ENCODE assay signal across 18 cellular contexts in the genomic region with DNA sequence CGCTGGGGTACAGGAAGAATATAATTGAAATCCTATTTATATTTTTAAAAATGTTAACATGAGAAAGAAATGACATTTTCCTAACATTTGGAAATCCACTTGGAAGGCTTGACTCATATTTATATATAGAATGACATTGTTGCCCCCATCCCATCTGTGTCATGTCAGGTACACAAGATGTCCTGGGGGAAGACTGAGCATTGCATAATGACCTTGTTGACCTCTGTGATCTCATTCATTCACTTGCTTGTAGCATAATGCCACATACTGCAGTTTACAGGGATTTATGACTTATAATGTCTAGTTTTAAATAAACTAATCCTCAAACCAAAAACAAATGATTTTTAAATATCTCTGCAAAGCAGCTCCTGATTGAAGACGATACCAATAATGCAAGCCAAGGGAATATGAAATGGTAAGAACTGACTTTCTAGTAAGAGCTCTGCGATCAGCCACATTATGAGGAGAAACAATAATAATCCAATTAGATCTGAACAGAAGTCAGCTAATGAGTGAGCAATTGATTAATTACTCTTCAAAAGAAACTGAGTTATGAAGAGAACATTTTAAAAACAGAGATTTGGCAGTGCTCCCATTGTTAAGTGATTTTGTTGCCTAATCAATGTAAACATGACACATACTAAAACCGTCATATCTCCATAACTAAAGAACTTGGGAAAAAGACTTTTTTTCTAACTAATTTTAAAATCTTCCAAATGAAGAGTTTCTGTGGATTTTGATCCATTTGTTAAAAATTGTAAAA.
"Had no signal": no experiment of that assay in that cellular context is flagged by ENCODE, and none has a peak within 500 bp of the region (broad histone marks: within the 10 kb centered on the region; RNA-seq: fewer than 3 reads in every experiment).

No MANE protein-coding gene starts in this region.

- H3K4me3 ChIP-seq: adrenal gland, cardiac muscle cell, heart right ventricle, pancreas, stomach, testis had no signal

- ATAC-seq: effector memory CD8-positive, alpha-beta T cell; naive thymus-derived CD8-positive, alpha-beta T cell; pancreas; sciatic nerve; stimulated activated effector memory CD8-positive, alpha-beta T cell treated with anti-CD3 and anti-CD28 coated beads, Interleukin-12 subunit alpha, Interleukin-12 subunit beta, amount 100 ng/mL, for 72 hours had no signal

- H3K36me3 ChIP-seq: adrenal gland, cardiac muscle cell, heart right ventricle, pancreas, stomach, WERI-Rb-1 had no signal

- H3K4me1 ChIP-seq: adrenal gland, pancreas, stomach, testis had no signal

- H3K27me3 ChIP-seq: adrenal gland, cardiac muscle cell, heart right ventricle, pancreas, stomach, testis had no signal

- H3K9me3 ChIP-seq: adrenal gland, heart right ventricle, pancreas, stomach, testis had no signal

- DNase-seq: activated CD4-positive, alpha-beta T cell treated with anti-CD3 and anti-CD28 coated beads for 1 hour; activated CD8-positive, alpha-beta memory T cell treated with anti-CD3 and anti-CD28 coated beads for 24 hours; activated CD8-positive, alpha-beta memory T cell treated with anti-CD3 and anti-CD28 coated beads, Interleukin-2, amount 50 U/mL, for 48 hours; activated gamma-delta T cell treated with Interleukin-2 at 50 U/mL for 16 hours; activated T-cell treated with anti-CD3 and anti-CD28 coated beads, Interleukin-2, amount 50 U/mL, for 48 hours; adrenal gland; effector memory CD8-positive, alpha-beta T cell; heart right ventricle; immature natural killer cell; naive thymus-derived CD8-positive, alpha-beta T cell; pancreas; stimulated activated CD4-positive, alpha-beta T cell treated with anti-CD3 and anti-CD28 coated beads, Interleukin-4, amount 100 ng/mL, for 24 hours; stomach; testis; WERI-Rb-1 had no signal

- H3K27ac ChIP-seq: adrenal gland, cardiac muscle cell, heart right ventricle, pancreas, stomach, testis, WERI-Rb-1 had no signal
